In the genomic region with DNA sequence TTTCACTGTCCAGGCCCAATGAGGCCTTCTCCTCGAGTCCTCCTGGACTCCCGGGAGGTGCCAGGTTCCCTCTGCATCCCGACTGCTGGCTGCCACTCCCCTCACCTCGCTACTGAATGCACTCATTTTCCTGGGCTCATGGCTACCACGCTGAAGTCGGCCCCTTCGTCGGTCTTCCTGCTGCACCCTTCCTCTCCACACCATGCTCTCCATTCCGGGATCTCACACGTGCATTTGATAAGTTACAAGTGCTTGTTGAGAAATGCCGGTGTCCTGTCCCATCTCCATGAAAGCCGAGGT, we compare ENCODE assay signal across 17 cellular contexts.
DNase-seq lines count a peak whose midpoint lies in the region; ATAC-seq and TF ChIP-seq lines count a peak whose summit lies in the region.
"Had no signal": no experiment of that assay in that cellular context is flagged by ENCODE, and none has a peak within 500 bp of the region (broad histone marks: within the 10 kb centered on the region; RNA-seq: fewer than 3 reads in every experiment).

No MANE protein-coding gene starts in this region.

- H3K4me3 ChIP-seq in PC-3 (ENCODE audit: low read length) (no peak overlapping the region), neural progenitor cell (no peak overlapping the region)

- H3K4me3 Mint-ChIP-seq in chondrocyte (ENCODE audit: unreplicated experiment) (no peak overlapping the region), neural progenitor cell (no peak overlapping the region)
- H3K4me3 Mint-ChIP-seq: H9, HFFc6 had no signal

- H3K4me1 Mint-ChIP-seq in chondrocyte (ENCODE audit: low read depth) (peaks cover 40% of the 10 kb centered on the region), neural progenitor cell (peaks cover 30% of the 10 kb centered on the region)

- H3K27me3 ChIP-seq in PC-3 (ENCODE audit: low read length) (0 out of 2 replicates have a peak, but pooled peaks cover 3% of the 10 kb centered on the region), neural progenitor cell (no peaks in the 10 kb centered on the region)
- H3K27me3 ChIP-seq: BE2C had no signal

- H3K36me3 ChIP-seq in PC-3 (ENCODE audit: low read depth, low read length) = no peaks in the 10 kb centered on the region
- H3K36me3 ChIP-seq in neural progenitor cell = no peaks in the 10 kb centered on the region
- H3K36me3 ChIP-seq: BE2C had no signal

- H3K9me3 ChIP-seq in PC-3 (ENCODE audit: low read length) (no peaks in the 10 kb centered on the region), neural progenitor cell (ENCODE audit: low read depth) (no peaks in the 10 kb centered on the region)
- H3K9me3 ChIP-seq: BE2C had no signal

- ATAC-seq in PC-3 = no peak
- no peak for ATAC-seq in GM19455 (IDR thresholded peaks at IDR 0.05; ENCODE audit: unreplicated experiment)

- H3K27ac Mint-ChIP-seq in chondrocyte (ENCODE audit: unreplicated experiment) (peak overlapping the region; percentile 89), neural progenitor cell (peak overlapping the region; percentile 65)
- H3K27ac Mint-ChIP-seq: H9, HFFc6 had no signal

- no peak for DNase-seq in PC-3
- no peak for DNase-seq in chondrocyte (ENCODE audit: low spot score)
- DNase-seq in neural progenitor cell (ENCODE audit: low spot score) = no peak
- no peak for DNase-seq in COLO668 (lab: John Stamatoyannopoulos, UW; ENCODE audit: unreplicated experiment)
- no peak for DNase-seq in activated CD4-positive, CD25-positive, alpha-beta regulatory T cell (lab: John Stamatoyannopoulos, UW)
- DNase-seq in C1 segment of cervical spinal cord (lab: John Stamatoyannopoulos, UW) = no peak
- DNase-seq: BE2C, H9, HFFc6, NCI-H1048, NCI-H1417, NCI-H1694, NCI-H2029 treated with DMSO at 0.1 percent for 48 hours, NCI-H526 treated with DMSO at 0.1 percent for 48 hours had no signal

- CTCF ChIA-PET in PC-3 (lab: Charles Lee) = no interaction called here

- no peaks in the 10 kb centered on the region for H3K79me2 ChIP-seq in PC-3 (ENCODE audit: low read length)
- H3K79me2 ChIP-seq in neural progenitor cell (ENCODE audit: low read depth) = no peaks in the 10 kb centered on the region

- no peaks in the 10 kb centered on the region for H3F3A ChIP-seq in PC-3 (ENCODE audit: low read length, unreplicated experiment)
- no peaks in the 10 kb centered on the region for H3F3A ChIP-seq in neural progenitor cell (ENCODE audit: low read depth)

- no TSS peak for BruUV-seq in PC-3 (replicated peaks; lab: Mats Ljungman, UMichigan)

- H4K20me1 ChIP-seq in PC-3 (ENCODE audit: low read length) (no peaks in the 10 kb centered on the region), neural progenitor cell (ENCODE audit: low read depth) (no peaks in the 10 kb centered on the region)

- POLR2A ChIA-PET in PC-3 (lab: Charles Lee; ENCODE audit: unreplicated experiment) = no interaction called here

- intact Hi-C loops in PC-3 (cut with micrococcal nuclease) = no loop called here

- H3K9me3 Mint-ChIP-seq in chondrocyte (ENCODE audit: low read depth) (no peaks in the 10 kb centered on the region), neural progenitor cell (no peaks in the 10 kb centered on the region)

- no peaks in the 10 kb centered on the region for H3K9me2 ChIP-seq in PC-3 (replicated peaks; ENCODE audit: low read length)

- H3K4me1 ChIP-seq in PC-3 (ENCODE audit: insufficient read depth, low read length) = peaks cover 34% of the 10 kb centered on the region
- H3K4me1 ChIP-seq in neural progenitor cell = no peaks in the 10 kb centered on the region
- H3K4me1 ChIP-seq: BE2C had no signal

- H2AFZ ChIP-seq in PC-3 (ENCODE audit: low read length) = no peak overlapping the region
- no peak overlapping the region for H2AFZ ChIP-seq in neural progenitor cell (replicated peaks)

- no peak for TF ChIP-seq CTCF in PC-3 (conservative IDR thresholded peaks at IDR 0.05; ENCODE audit: low read depth, low read length)
- no peak for TF ChIP-seq CTCF in chondrocyte (IDR thresholded peaks at IDR 0.05)
- TF ChIP-seq CTCF in neural progenitor cell (IDR thresholded peaks at IDR 0.05) = no peak

- H3K36me3 Mint-ChIP-seq in chondrocyte (ENCODE audit: low read depth) = no peaks in the 10 kb centered on the region
- no peaks in the 10 kb centered on the region for H3K36me3 Mint-ChIP-seq in neural progenitor cell

- H3K4me2 ChIP-seq in PC-3 (ENCODE audit: low read length) (peak overlapping the region; percentile 41; the same call in 1 of the 2 replicates), neural progenitor cell (no peak overlapping the region)

- H3K27me3 Mint-ChIP-seq in chondrocyte (ENCODE audit: low read depth) = no peaks in the 10 kb centered on the region
- H3K27me3 Mint-ChIP-seq in neural progenitor cell (ENCODE audit: insufficient read depth, low read depth) = peaks cover 11% of the 10 kb centered on the region

- H3K9ac ChIP-seq in PC-3 (ENCODE audit: low read length) = no peak overlapping the region
- H3K9ac ChIP-seq in neural progenitor cell = no peak overlapping the region

- H3K27ac ChIP-seq in PC-3 (ENCODE audit: low read length) (no peak overlapping the region), neural progenitor cell (no peak overlapping the region)
- H3K27ac ChIP-seq: HL-60, RWPE1 had no signal
